15 cellular contexts compared by ENCODE assay signal in genomic region chr3:11072631-11073030, GRCh38.
"Had no signal": no experiment of that assay in that cellular context is flagged by ENCODE, and none has a peak within 500 bp of the region (broad histone marks: within the 10 kb centered on the region; RNA-seq: fewer than 3 reads in every experiment).

No MANE protein-coding gene starts in this region.

- DNase-seq: activated CD4-positive, alpha-beta T cell treated with anti-CD3 and anti-CD28 coated beads, Interleukin-2, amount 50 U/mL, for 4 hours; activated CD8-positive, alpha-beta memory T cell treated with anti-CD3 and anti-CD28 coated beads for 24 hours; activated CD8-positive, alpha-beta memory T cell treated with anti-CD3 and anti-CD28 coated beads, Interleukin-2, amount 50 U/mL, for 4 hours; activated naive CD4-positive, alpha-beta T cell; activated T-cell treated with anti-CD3 and anti-CD28 coated beads, Interleukin-2, amount 50 U/mL, for 24 hours; amniotic stem cell; effector memory CD4-positive, alpha-beta T cell; gastrocnemius medialis; hypothalamus; islet precursor cell; left cardiac atrium; stimulated activated CD4-positive, alpha-beta T cell treated with anti-CD3 and anti-CD28 coated beads, Interleukin-2, amount 100 ng/mL, for 24 hours; stimulated activated naive CD8-positive, alpha-beta T cell treated with anti-CD3 and anti-CD28 coated beads, Interleukin-15, amount 100 ng/mL, for 72 hours; T-helper 9 cell; tibial artery had no signal
